In the genomic region with DNA sequence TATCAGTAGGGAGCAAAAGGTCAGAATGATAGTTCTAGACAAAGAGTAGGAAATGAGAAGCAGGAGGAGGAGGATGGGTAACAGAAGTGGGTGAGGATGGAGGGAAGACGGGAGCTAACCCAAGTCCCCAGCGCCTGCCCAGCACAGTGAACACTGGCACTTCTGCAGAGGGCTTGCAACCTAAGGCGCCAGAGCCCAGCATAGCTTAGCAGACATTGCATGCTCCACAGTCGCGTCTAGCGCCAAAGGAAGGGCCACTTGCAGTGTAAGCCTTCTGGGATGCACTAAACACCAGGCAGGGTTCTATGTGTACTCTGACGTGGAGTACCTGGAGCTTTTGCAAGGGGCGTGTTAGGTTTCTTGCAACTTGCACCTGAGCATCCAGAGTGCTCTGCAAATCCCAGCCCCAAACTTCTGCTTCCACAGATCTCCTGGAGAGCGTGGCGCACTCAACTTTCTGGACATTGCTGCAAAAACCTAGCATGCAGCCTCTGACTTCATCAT, we compare ENCODE assay signal across 13 cellular contexts. TPM values are rescaled to one million over a fixed set of nuclear protein-coding genes. Genes with fewer than 3 reads are reported as not detected.
DNase-seq lines count a peak whose midpoint lies in the region; ATAC-seq and TF ChIP-seq lines count a peak whose summit lies in the region.
"Had no signal": no experiment of that assay in that cellular context is flagged by ENCODE, and none has a peak within 500 bp of the region (broad histone marks: within the 10 kb centered on the region; RNA-seq: fewer than 3 reads in every experiment).

No MANE protein-coding gene starts in this region.

- no peak overlapping the region for H3K27ac Mint-ChIP-seq in WTC11

- no peaks in the 10 kb centered on the region for H3K9me3 Mint-ChIP-seq in WTC11

- no peak for TF ChIP-seq EP300 in transverse colon (IDR thresholded peaks at IDR 0.05; ENCODE audit: low read depth)

- CTCF ChIA-PET in WTC11 (lab: Charles Lee) = interaction anchor here (0.9 to 1.6 kb wide), 6 partner anchors 8 to 224 kb away, joined by 3 to 8 read pairs (median 3); no protein-coding TSS in a partner anchor

- H3K4me1 ChIP-seq in transverse colon = peaks cover 0 to 12% (median 3%) of the 10 kb centered on the region in 4 donors

- intact Hi-C loops in transverse colon (cut with DNase I; ENCODE audit: low total_unique reads) = no loop called here
- intact Hi-C loops in left cardiac atrium (cut with DNase I) = loop anchor here in 1 of 2 donors (10.0 kb wide), 1 partner anchor 155 kb away; no protein-coding TSS in a partner anchor

- H3K4me3 ChIP-seq in transverse colon = no peak overlapping the region

- H3K36me3 ChIP-seq in transverse colon = no peaks in the 10 kb centered on the region
- H3K36me3 ChIP-seq: thyroid gland had no signal

- peaks cover 17% of the 10 kb centered on the region for H3K4me1 Mint-ChIP-seq in WTC11

- H3K36me3 Mint-ChIP-seq in WTC11 = no peaks in the 10 kb centered on the region

- TF ChIP-seq POLR2A in transverse colon (IDR thresholded peaks at IDR 0.05) = no peak

- peak overlapping the region; percentile 78 for H3K4me3 Mint-ChIP-seq in WTC11

- 32% methylated on average over 10 of the region's 10 CpGs; no CpG with 5 or more reads in 1 of the 2 donors for WGBS in transverse colon (ENCODE audit: low coverage in 1 of 2), 2 donors

- peaks cover 65% of the 10 kb centered on the region for H3K27me3 ChIP-seq in transverse colon

- no peaks in the 10 kb centered on the region for H3K9me3 ChIP-seq in transverse colon
- H3K9me3 ChIP-seq: thyroid gland had no signal

- H3K27me3 Mint-ChIP-seq in WTC11 (ENCODE audit: low read depth) = peaks cover 100% of the 10 kb centered on the region

- H3K27ac ChIP-seq in transverse colon = no peak overlapping the region
- H3K27ac ChIP-seq: 22Rv1, thyroid gland had no signal

- POLR2A ChIA-PET in WTC11 (lab: Charles Lee) = no interaction called here

- peak; percentile 29 for DNase-seq in DMS 273 (lab: John Stamatoyannopoulos, UW; ENCODE audit: unreplicated experiment)
- no peak for DNase-seq in DMS 273 treated with DMSO at 0.1 percent for 48 hours (lab: John Stamatoyannopoulos, UW)
- DNase-seq in Daoy (ENCODE audit: low read depth) = peak; percentile 3
- DNase-seq in WTC11 (ENCODE audit: low spot score) = peak; percentile 14
- peak; percentile 7 for DNase-seq in left kidney (ENCODE audit: low read depth, low spot score)
- no peak for DNase-seq in transverse colon
- no peak for DNase-seq in left cardiac atrium
- DNase-seq: activated effector memory CD4-positive, alpha-beta T cell treated with Interleukin-2 at 50 U/mL for 16 hours; NCI-H2029 treated with DMSO at 0.1 percent for 48 hours; thyroid gland had no signal

- in situ Hi-C loops in transverse colon (cut with MboI; ENCODE audit: low pct_ligation_motif_present in 1 of 4, low pct_unique_long_range_greater_than_20kb in 1 of 4, low sequenced_read_pairs in 3 of 4) = no loop called here

- TF ChIP-seq CTCF in WTC11 (IDR thresholded peaks at IDR 0.05) = no peak
- TF ChIP-seq CTCF in transverse colon (IDR thresholded peaks at IDR 0.05) = no peak

- ATAC-seq in WTC11 (peak; percentile 46), left cardiac atrium (no peak), GM21576 (IDR thresholded peaks at IDR 0.05; ENCODE audit: unreplicated experiment) (no peak)
- ATAC-seq: HCT116 had no signal

TF ChIP-seq in WTC11, 78 proteins besides CTCF, POLR2A, EP300 and RAD21:
- no peak for TF ChIP-seq GTF2I (CRISPR knock-in tag; conservative IDR thresholded peaks at IDR 0.05)
- no peak for TF ChIP-seq NR3C1 (CRISPR knock-in tag; conservative IDR thresholded peaks at IDR 0.05; ENCODE audit: low read depth)
- no peak for TF ChIP-seq HMGXB4 (CRISPR knock-in tag; IDR thresholded peaks at IDR 0.05)
- TF ChIP-seq, protein P1, sequence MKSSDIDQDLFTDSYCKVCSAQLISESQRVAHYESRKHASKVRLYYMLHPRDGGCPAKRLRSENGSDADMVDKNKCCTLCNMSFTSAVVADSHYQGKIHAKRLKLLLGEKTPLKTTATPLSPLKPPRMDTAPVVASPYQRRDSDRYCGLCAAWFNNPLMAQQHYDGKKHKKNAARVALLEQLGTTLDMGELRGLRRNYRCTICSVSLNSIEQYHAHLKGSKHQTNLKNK (CRISPR knock-in tag; IDR thresholded peaks at IDR 0.05) = no peak
- TF ChIP-seq, protein P2, sequence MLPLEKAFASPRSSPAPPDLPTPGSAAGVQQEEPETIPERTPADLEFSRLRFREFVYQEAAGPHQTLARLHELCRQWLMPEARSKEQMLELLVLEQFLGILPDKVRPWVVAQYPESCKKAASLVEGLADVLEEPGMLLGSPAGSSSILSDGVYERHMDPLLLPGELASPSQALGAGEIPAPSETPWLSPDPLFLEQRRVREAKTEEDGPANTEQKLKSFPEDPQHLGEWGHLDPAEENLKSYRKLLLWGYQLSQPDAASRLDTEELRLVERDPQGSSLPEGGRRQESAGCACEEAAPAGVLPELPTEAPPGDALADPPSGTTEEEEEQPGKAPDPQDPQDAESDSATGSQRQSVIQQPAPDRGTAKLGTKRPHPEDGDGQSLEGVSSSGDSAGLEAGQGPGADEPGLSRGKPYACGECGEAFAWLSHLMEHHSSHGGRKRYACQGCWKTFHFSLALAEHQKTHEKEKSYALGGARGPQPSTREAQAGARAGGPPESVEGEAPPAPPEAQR (CRISPR knock-in tag; IDR thresholded peaks at IDR 0.05) = no peak
- no peak for TF ChIP-seq ELF4 (CRISPR knock-in tag; IDR thresholded peaks at IDR 0.05; ENCODE audit: low read depth)
- no peak for TF ChIP-seq KAT7 (CRISPR knock-in tag; IDR thresholded peaks at IDR 0.05; ENCODE audit: borderline replicate concordance)
- no peak for TF ChIP-seq CBFB (CRISPR knock-in tag; IDR thresholded peaks at IDR 0.05; ENCODE audit: low read depth)
- TF ChIP-seq CREB1 (CRISPR knock-in tag; IDR thresholded peaks at IDR 0.05) = no peak
- no peak for TF ChIP-seq NFYB (CRISPR knock-in tag; conservative IDR thresholded peaks at IDR 0.05; ENCODE audit: low read depth)

RNA-seq across cellular contexts. Expression of gene NKAP, which starts 46.4 kb away (rescaled TPM):
- 2.9 and 3.5 TPM in 2 replicates for total RNA-seq in Daoy (2014; rRNA removed; shearing (Covaris generic))
- total RNA-seq in WTC11 (2021) (6.4 to 6.9 TPM (median 6.7 TPM) in 3 replicates), transverse colon (10 to 100 TPM in 2 of 4 donors, 1 to 10 TPM in 2; 2.6 to 14.7 (median 8.5) TPM), left cardiac atrium (1 to 10 TPM; 4.4 to 6.8 TPM)

Comparison
In these comparisons a context has a peak if more than half of its experiments do, and no peak if none do; other contexts are left out.
1. DNase-seq: peak in DMS 273 (single experiment), Daoy (single experiment), WTC11 (single experiment) and left kidney (single experiment); none in DMS 273 treated with DMSO at 0.1 percent for 48 hours (single experiment), transverse colon (single experiment) and left cardiac atrium (single experiment).